ENCODE assay signal across 10 cellular contexts in genomic region chr12:55818886-55819285, GRCh38. TPM values are rescaled to one million over a fixed set of nuclear protein-coding genes. Genes with fewer than 3 reads are reported as not detected.
DNase-seq lines count a peak whose midpoint lies in the region; ATAC-seq, FAIRE-seq and TF ChIP-seq lines count a peak whose summit lies in the region.
"Had no signal": no experiment of that assay in that cellular context is flagged by ENCODE, and none has a peak within 500 bp of the region (broad histone marks: within the 10 kb centered on the region; RNA-seq: fewer than 3 reads in every experiment).

No MANE protein-coding gene starts in this region.

- no peak for FAIRE-seq in GM12891 (lab: Jason Lieb, UNC)

- H3K27me3 ChIP-seq in DOHH2 (ENCODE audit: control insufficient read depth, low read length) (no peaks in the 10 kb centered on the region), sigmoid colon (no peaks in the 10 kb centered on the region)

- 67 to 77% methylated on average over 6 of the region's 6 CpGs for WGBS in sigmoid colon, 2 donors

- H3K79me2 ChIP-seq in DOHH2 (ENCODE audit: control insufficient read depth, low read length): peaks cover 77% of the 10 kb centered on the region

- H3K4me1 ChIP-seq in DOHH2 (ENCODE audit: control insufficient read depth, low read length) (peaks cover 37% of the 10 kb centered on the region), sigmoid colon (peaks cover 0 to 39% (median 35%) of the 10 kb centered on the region in 4 donors), mucosa of descending colon (ENCODE audit: low read depth) (peaks cover 32% of the 10 kb centered on the region)

- TF ChIP-seq CTCF in DOHH2 (IDR thresholded peaks at IDR 0.05; ENCODE audit: low read depth, low read length, poor library complexity, severe bottlenecking) (no peak), NB4 (IDR thresholded peaks at IDR 0.05; ENCODE audit: low read depth, low read length) (no peak), epithelial cell of esophagus (IDR thresholded peaks at IDR 0.05; ENCODE audit: insufficient read depth, low read depth, low read length, missing control alignments) (no peak), sigmoid colon (IDR thresholded peaks at IDR 0.05) (no peak), mucosa of descending colon (IDR thresholded peaks at IDR 0.05) (no peak)

- no peak overlapping the region for H3K27ac ChIP-seq in DOHH2 (ENCODE audit: low read depth, low read length)
- H3K27ac ChIP-seq in sigmoid colon: peak overlapping the region in 3 of 4 donors; percentile 82 to 89 (median 83)

- peaks cover 23% of the 10 kb centered on the region for H3F3A ChIP-seq in DOHH2 (ENCODE audit: control insufficient read depth, insufficient read depth)

- no peaks in the 10 kb centered on the region for H3K9me2 ChIP-seq in DOHH2 (replicated peaks; ENCODE audit: control insufficient read depth, low read length)

- H4K20me1 ChIP-seq in DOHH2 (ENCODE audit: control insufficient read depth, insufficient read depth, low read depth, low read length): peaks cover 11% of the 10 kb centered on the region; the same call in 1 of the 2 replicates

- intact Hi-C loops in sigmoid colon (cut with DNase I) (loop anchor here (5.0 kb wide), 1 partner anchor 82 kb away; no protein-coding TSS in a partner anchor), sciatic nerve (cut with DNase I) (loop anchor here (5.0 kb wide), 1 partner anchor 113 kb away; the partner anchor contains the start of gene DGKA), mucosa of descending colon (cut with DNase I, micrococcal nuclease) (loop anchor here in 1 of 2 donors (10.0 kb wide), 1 partner anchor 116 kb away; the partner anchor contains the start of gene DGKA)

- no peak for DNase-seq in NB4 (ENCODE audit: low read depth)
- DNase-seq in epithelial cell of esophagus (ENCODE audit: low read depth): no peak
- no peak for DNase-seq in sigmoid colon
- DNase-seq in GM12891 (ENCODE audit: insufficient read length, low spot score): no peak
- DNase-seq in sciatic nerve (ENCODE audit: low spot score): no peak
- DNase-seq in NCI-H1092 treated with DMSO at 0.1 percent for 48 hours (lab: John Stamatoyannopoulos, UW): no peak
- DNase-seq in mucosa of descending colon: no peak
- DNase-seq: activated T-cell treated with anti-CD3 and anti-CD28 coated beads, Interleukin-2, amount 50 U/mL, for 1 hour; stimulated activated CD4-positive, alpha-beta T cell treated with anti-CD3 and anti-CD28 coated beads, Interleukin-4, amount 100 ng/mL, for 24 hours had no signal

- TF ChIP-seq POLR2A in NB4 (IDR thresholded peaks at IDR 0.05; ENCODE audit: extremely low read depth, insufficient read length) (no peak), sigmoid colon (IDR thresholded peaks at IDR 0.05) (no peak), GM12891 (IDR thresholded peaks at IDR 0.05; ENCODE audit: low read depth, low read length) (no peak)

- ATAC-seq in sciatic nerve: no peak
- no peak for ATAC-seq in mucosa of descending colon

- H3K9me3 ChIP-seq in DOHH2 (ENCODE audit: control insufficient read depth, insufficient read depth, low read length) (no peaks in the 10 kb centered on the region), sigmoid colon (no peaks in the 10 kb centered on the region), mucosa of descending colon (no peaks in the 10 kb centered on the region)

- peak overlapping the region; percentile 66 for H3K4me2 ChIP-seq in DOHH2 (ENCODE audit: low read length)

- H3K36me3 ChIP-seq in DOHH2 (ENCODE audit: control insufficient read depth, low read length): peaks cover 90% of the 10 kb centered on the region
- peaks cover 14 to 55% (median 36%) of the 10 kb centered on the region in 4 donors for H3K36me3 ChIP-seq in sigmoid colon
- H3K36me3 ChIP-seq in mucosa of descending colon (ENCODE audit: low read depth): peaks cover 13% of the 10 kb centered on the region

- H3K4me3 ChIP-seq in DOHH2 (ENCODE audit: low read length) (peak overlapping the region; percentile 88), NB4 (ENCODE audit: low read depth, low read length) (peak overlapping the region; percentile 99), epithelial cell of esophagus (ENCODE audit: low read length) (peak overlapping the region; percentile 95), sigmoid colon (no peak overlapping the region), mucosa of descending colon (no peak overlapping the region)

- TF ChIP-seq EP300 in sigmoid colon (IDR thresholded peaks at IDR 0.05): no peak

TF ChIP-seq in GM12891, 5 proteins besides CTCF, POLR2A, EP300 and RAD21:
- TF ChIP-seq POU2F2 (IDR thresholded peaks at IDR 0.05; ENCODE audit: low read depth, low read length) (no peak), SPI1 (IDR thresholded peaks at IDR 0.05; ENCODE audit: low read depth, low read length) (no peak), TAF1 (IDR thresholded peaks at IDR 0.05; ENCODE audit: low read depth, low read length) (no peak), PAX5 (IDR thresholded peaks at IDR 0.05; ENCODE audit: insufficient read depth, low read length, severe bottlenecking) (no peak), POLR2AphosphoS5 (IDR thresholded peaks at IDR 0.05; ENCODE audit: low read depth, low read length) (no peak)

RNA-seq across cellular contexts. Expression of gene ORMDL2, which starts 1.0 kb away (rescaled TPM):
- total RNA-seq in sigmoid colon: 10 to 100 TPM in 2 of 4 donors, 1 to 10 TPM in 2; 9.1 to 18.1 (median 12.0) TPM
- polyA plus RNA-seq in sigmoid colon: 10 to 100 TPM; 18.0 to 64.6 (median 32.4) TPM
- 30.6 TPM for polyA plus RNA-seq in GM12891 (2012; ENCODE audit: low read depth, missing spikeins)
- 25.2 TPM for total RNA-seq in sciatic nerve
- 10 to 100 TPM; 42.1 to 97.8 (median 74.2) TPM for total RNA-seq in mucosa of descending colon

RNA-seq across cellular contexts. Expression of gene SARNP, which starts 1.4 kb away (rescaled TPM):
- 10 to 100 TPM; 49.0 to 81.9 (median 76.9) TPM for total RNA-seq in sigmoid colon
- 100 to 1,000 TPM in 2 of 3 donors, 10 to 100 TPM in 1; 93.1 to 106 (median 104) TPM for polyA plus RNA-seq in sigmoid colon
- 138 TPM for polyA plus RNA-seq in GM12891 (2012; ENCODE audit: low read depth, missing spikeins)
- 54.0 TPM for total RNA-seq in sciatic nerve
- 10 to 100 TPM; 38.7 to 45.9 (median 41.3) TPM for total RNA-seq in mucosa of descending colon

RNA-seq across cellular contexts. Expression of gene DNAJC14, which starts 10.5 kb away (rescaled TPM):
- 10 to 100 TPM; 19.0 to 31.3 (median 25.4) TPM for total RNA-seq in sigmoid colon
- 10 to 100 TPM; 13.2 to 27.2 (median 14.4) TPM for polyA plus RNA-seq in sigmoid colon
- polyA plus RNA-seq in GM12891 (2012; ENCODE audit: low read depth, missing spikeins): 16.1 TPM
- total RNA-seq in sciatic nerve: 23.4 TPM
- 10 to 100 TPM; 26.6 to 30.8 (median 27.7) TPM for total RNA-seq in mucosa of descending colon

RNA-seq across cellular contexts. Expression of gene MMP19, which starts 23.9 kb away (rescaled TPM):
- total RNA-seq in sigmoid colon (10 to 100 TPM in 1 of 4 donors, 1 to 10 TPM in 3; 6.0 to 18.0 (median 7.5) TPM), sciatic nerve (9.1 TPM), mucosa of descending colon (1 to 10 TPM; 1.7 to 6.6 (median 5.0) TPM)
- polyA plus RNA-seq in sigmoid colon: 1 to 10 TPM; 1.2 to 6.0 (median 2.1) TPM
- 0.05 TPM for polyA plus RNA-seq in GM12891 (2012; ENCODE audit: low read depth, missing spikeins)

Comparison
In these comparisons a context has a peak if more than half of its experiments do, and no peak if none do; other contexts are left out.
1. H3K4me3 ChIP-seq: peak in DOHH2 (single experiment), NB4 (single experiment) and epithelial cell of esophagus (single experiment); none in sigmoid colon (0 of 4) and mucosa of descending colon (single experiment).